In the genomic region with DNA sequence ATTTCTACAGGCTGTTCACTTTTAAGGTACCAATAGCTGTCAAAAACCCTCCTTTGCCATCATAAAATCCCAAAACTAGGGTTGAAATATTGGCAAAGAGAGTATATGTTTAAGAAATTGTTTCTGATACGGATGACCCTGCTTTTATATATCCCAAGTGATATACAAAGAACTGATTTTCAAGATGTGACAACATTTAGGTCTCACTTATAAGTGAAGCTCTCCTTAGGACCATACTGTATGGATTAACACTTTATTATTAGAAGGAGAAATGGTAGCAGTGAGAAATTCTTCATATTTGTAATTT, we compare ENCODE assay signal across 16 cellular contexts. TPM values are rescaled to one million over a fixed set of nuclear protein-coding genes. Genes with fewer than 3 reads are reported as not detected.
DNase-seq lines count a peak whose midpoint lies in the region; FAIRE-seq and TF ChIP-seq lines count a peak whose summit lies in the region.
"Had no signal": no experiment of that assay in that cellular context is flagged by ENCODE, and none has a peak within 500 bp of the region (broad histone marks: within the 10 kb centered on the region; RNA-seq: fewer than 3 reads in every experiment).

No MANE protein-coding gene starts in this region.

- intact Hi-C loops in PC-9 (cut with micrococcal nuclease; ENCODE audit: unreplicated experiment): no loop called here

- no peaks in the 10 kb centered on the region for H3K36me3 Mint-ChIP-seq in chondrocyte (ENCODE audit: low read depth)
- H3K36me3 Mint-ChIP-seq: CD4-positive, alpha-beta memory T cell had no signal

- H3K27ac Mint-ChIP-seq in chondrocyte (ENCODE audit: unreplicated experiment): no peak overlapping the region
- H3K27ac Mint-ChIP-seq: B cell; CD4-positive, alpha-beta memory T cell; HFFc6 had no signal

- DNase-seq in D721Med (ENCODE audit: insufficient read length, low spot score) (no peak), PC-9 (no peak), chondrocyte (ENCODE audit: low spot score) (no peak), NCI-H146 treated with DMSO at 0.1 percent for 48 hours (lab: John Stamatoyannopoulos, UW; ENCODE audit: unreplicated experiment) (no peak), NCI-H82 treated with DMSO at 0.1 percent for 48 hours (lab: John Stamatoyannopoulos, UW; ENCODE audit: unreplicated experiment) (no peak)
- DNase-seq in activated effector memory CD4-positive, alpha-beta T cell treated with Interleukin-2 at 50 U/mL for 16 hours: no peak
- DNase-seq: DND-41, GDM1 had no signal

- no TSS peak for BruUV-seq in PC-9 (replicated peaks; lab: Mats Ljungman, UMichigan)

- H3K4me2 ChIP-seq in PC-9: no peak overlapping the region

- H3K79me2 ChIP-seq in PC-9 (ENCODE audit: low read depth): no peaks in the 10 kb centered on the region

- peak; percentile 44 for FAIRE-seq in D721Med (lab: Jason Lieb, UNC)
- FAIRE-seq: GM12892, GM19239, HTR-8/SVneo had no signal

- H3K27ac ChIP-seq in 22Rv1 (no peak overlapping the region), PC-9 (no peak overlapping the region)

- no peaks in the 10 kb centered on the region for H3F3A ChIP-seq in PC-9 (ENCODE audit: insufficient read depth, low read depth)

- no peaks in the 10 kb centered on the region for H3K36me3 ChIP-seq in PC-9 (ENCODE audit: low read depth)

- no peak overlapping the region for H3K4me3 ChIP-seq in PC-9

- no peak overlapping the region for H2AFZ ChIP-seq in PC-9

- CTCF ChIA-PET in PC-9 (lab: Charles Lee): interaction anchor here (1.5 kb wide), 1 partner anchor 132 kb away, joined by 4 read pairs; no protein-coding TSS in a partner anchor

- H4K20me1 ChIP-seq in PC-9 (ENCODE audit: insufficient read depth): no peaks in the 10 kb centered on the region

- H3K27me3 ChIP-seq in PC-9 (ENCODE audit: insufficient read depth, low read depth): no peaks in the 10 kb centered on the region

- no peaks in the 10 kb centered on the region for H3K9me3 Mint-ChIP-seq in chondrocyte (ENCODE audit: low read depth)
- H3K9me3 Mint-ChIP-seq: CD4-positive, alpha-beta memory T cell; HFFc6 had no signal

- TF ChIP-seq CTCF in 22Rv1 (IDR thresholded peaks at IDR 0.05) (peak; percentile 57), D721Med (IDR thresholded peaks at IDR 0.05; ENCODE audit: insufficient read depth, missing control alignments) (no peak), PC-9 (conservative IDR thresholded peaks at IDR 0.05) (0 out of 2 replicates have a peak, but pooled peaks have one; percentile 28), chondrocyte (IDR thresholded peaks at IDR 0.05) (peak; percentile 8)

- H3K9me2 ChIP-seq in PC-9 (ENCODE audit: insufficient read depth): no peaks in the 10 kb centered on the region

- peaks cover 9% of the 10 kb centered on the region for H3K4me1 Mint-ChIP-seq in chondrocyte (ENCODE audit: low read depth)
- H3K4me1 Mint-ChIP-seq: B cell had no signal

- H3K9me3 ChIP-seq in PC-9 (ENCODE audit: insufficient read depth, low read depth): no peaks in the 10 kb centered on the region; the same call in 1 of the 2 replicates

- H3K27me3 Mint-ChIP-seq in chondrocyte (ENCODE audit: low read depth): no peaks in the 10 kb centered on the region

- POLR2A ChIA-PET in PC-9 (lab: Charles Lee; ENCODE audit: unreplicated experiment): interaction anchor here (0.6 kb wide), 1 partner anchor 213 kb away, joined by 4 read pairs; a partner anchor contains a TSS

- H3K4me3 Mint-ChIP-seq in chondrocyte (ENCODE audit: unreplicated experiment): no peak overlapping the region
- H3K4me3 Mint-ChIP-seq: B cell; CD4-positive, alpha-beta memory T cell; HFFc6 had no signal

- H3K4me1 ChIP-seq in PC-9 (replicated peaks; ENCODE audit: insufficient read depth): no peaks in the 10 kb centered on the region

RNA-seq across cellular contexts. Expression of a gene that starts 11.0 kb away (rescaled TPM):
- total RNA-seq in PC-9 (2021) (8.0 and 9.2 TPM in 2 replicates), chondrocyte (4.9 to 5.8 TPM (median 5.2 TPM) in 3 replicates)

RNA-seq across cellular contexts. Expression of a gene that starts 33.2 kb away (rescaled TPM):
- total RNA-seq in PC-9 (2021): not detected in 2 replicates
- total RNA-seq in chondrocyte: not detected in 3 replicates
- total RNA-seq: B cell; CD4-positive, alpha-beta memory T cell; HepG2; HFFc6 had no signal
